Comparison of ENCODE assay signal across 8 cellular contexts in the genomic region with DNA sequence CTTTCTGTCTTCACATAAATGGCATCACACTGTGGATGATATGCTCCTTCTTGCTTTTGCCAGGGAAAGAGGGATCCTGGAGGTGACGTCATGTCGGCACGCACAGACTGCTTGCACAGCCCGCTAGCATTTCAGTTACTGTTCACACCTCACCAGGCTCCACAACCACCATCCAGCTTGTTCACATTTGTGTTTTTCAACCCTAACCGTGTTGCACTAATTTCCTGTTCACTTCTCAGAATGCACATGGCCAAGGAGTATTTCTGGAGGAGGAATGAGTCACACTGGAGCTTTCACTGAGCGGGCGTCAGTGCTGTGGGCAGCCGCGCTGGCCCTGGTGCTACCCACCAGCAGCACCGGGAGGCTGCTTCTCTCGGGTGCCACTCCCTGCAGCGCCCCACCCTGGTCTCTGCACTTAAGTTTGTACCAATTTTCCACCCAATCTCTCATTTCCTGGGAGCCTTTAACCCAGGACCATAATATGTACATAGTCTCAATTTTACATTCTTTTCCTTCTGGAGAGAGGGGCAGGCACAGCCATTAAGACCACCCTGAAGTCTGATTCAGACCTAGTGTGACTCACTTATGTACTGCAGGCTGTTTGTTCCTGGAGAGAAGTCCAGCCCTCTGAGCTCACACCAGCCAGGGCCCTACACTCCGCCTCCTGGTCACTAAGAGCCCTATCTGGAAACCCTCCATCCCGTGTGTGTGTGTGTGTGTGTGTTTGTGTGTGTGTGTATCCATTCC.
DNase-seq lines count a peak whose midpoint lies in the region; ATAC-seq and TF ChIP-seq lines count a peak whose summit lies in the region.

No MANE protein-coding gene starts in this region.

- peak overlapping the region; percentile 100 for H3K27ac Mint-ChIP-seq in activated CD8-positive, alpha-beta memory T cell treated with anti-CD3 and anti-CD28 coated beads, Interleukin-2, amount 10 ng/mL, durations not matched to agents 7 days and 5 days

- peaks cover 76% of the 10 kb centered on the region for H3K36me3 Mint-ChIP-seq in activated CD8-positive, alpha-beta memory T cell treated with anti-CD3 and anti-CD28 coated beads, Interleukin-2, amount 10 ng/mL, durations not matched to agents 7 days and 5 days

- ATAC-seq in GM21447 (IDR thresholded peaks at IDR 0.05; ENCODE audit: unreplicated experiment) = peak; percentile 35
- ATAC-seq in activated CD8-positive, alpha-beta memory T cell treated with anti-CD3 and anti-CD28 coated beads, Interleukin-2, amount 10 ng/mL, durations not matched to agents 7 days and 5 days = peak; percentile 67
- peak; percentile 56 for ATAC-seq in esophagus mucosa
- peak; percentile 87 for ATAC-seq in upper lobe of right lung

- H3K36me3 ChIP-seq in upper lobe of right lung = no peaks in the 10 kb centered on the region

- POLR2A ChIA-PET in AG04450 (lab: Yijun Ruan, JAX) = interaction anchor here (0.9 to 1.7 kb wide), 3 partner anchors 12 to 41 kb away, joined by 3 to 8 read pairs (median 7); no protein-coding TSS in a partner anchor

- intact Hi-C loops in upper lobe of right lung (cut with DNase I) = no loop called here

- CTCF ChIA-PET in AG04450 (lab: Charles Lee) = interaction anchor here (1.1 to 2.6 kb wide), 3 partner anchors 12 to 144 kb away, joined by 5 to 15 read pairs (median 9); no protein-coding TSS in a partner anchor
- CTCF ChIA-PET in activated CD8-positive, alpha-beta memory T cell treated with anti-CD3 and anti-CD28 coated beads, Interleukin-2, amount 10 ng/mL, durations not matched to agents 7 days and 5 days (lab: Charles Lee) = interaction anchor here (0.8 to 6.0 kb wide), 21 partner anchors 12 to 264 kb away, joined by 3 to 40 read pairs (median 5); a partner anchor contains a TSS

- H3K27me3 Mint-ChIP-seq in activated CD8-positive, alpha-beta memory T cell treated with anti-CD3 and anti-CD28 coated beads, Interleukin-2, amount 10 ng/mL, durations not matched to agents 7 days and 5 days = no peaks in the 10 kb centered on the region

- H3K4me3 ChIP-seq in AG04450 (ENCODE audit: low read depth, low read length) = no peak overlapping the region
- no peak overlapping the region for H3K4me3 ChIP-seq in upper lobe of right lung

- H3K9me3 ChIP-seq in AG04450 (ENCODE audit: control insufficient read depth, insufficient read depth, low read length) = peaks cover 3% of the 10 kb centered on the region
- no peaks in the 10 kb centered on the region for H3K9me3 ChIP-seq in upper lobe of right lung

- no peaks in the 10 kb centered on the region for H3K9me3 Mint-ChIP-seq in activated CD8-positive, alpha-beta memory T cell treated with anti-CD3 and anti-CD28 coated beads, Interleukin-2, amount 10 ng/mL, durations not matched to agents 7 days and 5 days (ENCODE audit: low read depth)

- peaks cover 100% of the 10 kb centered on the region for H3K4me1 Mint-ChIP-seq in activated CD8-positive, alpha-beta memory T cell treated with anti-CD3 and anti-CD28 coated beads, Interleukin-2, amount 10 ng/mL, durations not matched to agents 7 days and 5 days

- DNase-seq in AG04450 (ENCODE audit: low read depth, low spot score) (peak; percentile 64), MV-4-11 (lab: John Stamatoyannopoulos, UW) (peak; percentile 96), occipital lobe (lab: John Stamatoyannopoulos, UW) (peak; percentile 48), upper lobe of right lung (peak; percentile 86), 8988T (no peak)
- peak; percentile 91 for DNase-seq in activated CD8-positive, alpha-beta memory T cell treated with anti-CD3 and anti-CD28 coated beads, Interleukin-2, amount 10 ng/mL, durations not matched to agents 7 days and 5 days

- peak overlapping the region; percentile 78 for H3K27ac ChIP-seq in AG04450 (ENCODE audit: low read depth, low read length)
- H3K27ac ChIP-seq in upper lobe of right lung = peak overlapping the region; percentile 78

- H3K27me3 ChIP-seq in AG04450 (ENCODE audit: control insufficient read depth, insufficient read depth, low read length) = no peaks in the 10 kb centered on the region
- H3K27me3 ChIP-seq in upper lobe of right lung = no peaks in the 10 kb centered on the region

- H3K4me1 ChIP-seq in upper lobe of right lung = peaks cover 75% of the 10 kb centered on the region

- H3K4me3 Mint-ChIP-seq in activated CD8-positive, alpha-beta memory T cell treated with anti-CD3 and anti-CD28 coated beads, Interleukin-2, amount 10 ng/mL, durations not matched to agents 7 days and 5 days = peak overlapping the region; percentile 60

- TF ChIP-seq CTCF in AG04450 (IDR thresholded peaks at IDR 0.05; ENCODE audit: low read depth, low read length) (0 out of 2 replicates have a peak, but pooled peaks have one; percentile 17), upper lobe of right lung (IDR thresholded peaks at IDR 0.05) (no peak)

Comparison
In these comparisons a context has a peak if more than half of its experiments do, and no peak if none do; other contexts are left out.
1. ATAC-seq: peak in every context shown above with its lines; median percentile 87 in upper lobe of right lung; 67 in activated CD8-positive, alpha-beta memory T cell treated with anti-CD3 and anti-CD28 coated beads, Interleukin-2, amount 10 ng/mL, durations not matched to agents 7 days and 5 days; 56 in esophagus mucosa; 35 in GM21447.